In genomic region chr6:82364087-82365010, GRCh38 we compare ENCODE assay signal across 8 cellular contexts. TPM values are rescaled to one million over a fixed set of nuclear protein-coding genes. Genes with fewer than 3 reads are reported as not detected.
A peak's percentile ranks its signal among the peaks of the same experiment; 100 is the strongest.
DNase-seq lines count a peak whose midpoint lies in the region; ATAC-seq and TF ChIP-seq lines count a peak whose summit lies in the region.

No MANE protein-coding gene starts in this region.

- peak; percentile 25 to 44 for TF ChIP-seq POLR2A in gastroesophageal sphincter (IDR thresholded peaks at IDR 0.05)

- TF ChIP-seq CTCF in gastroesophageal sphincter (IDR thresholded peaks at IDR 0.05), result peak in 1 of 4 experiments; percentile 7

- H3K36me3 ChIP-seq in gastroesophageal sphincter (no peaks in the 10 kb centered on the region), neuron (ENCODE audit: insufficient read depth, low read length) (no peaks in the 10 kb centered on the region)

- WGBS in gastroesophageal sphincter (ENCODE audit: low coverage in 1 of 2), 2 donors, result 0 to 1% methylated on average over 25 to 48 of the region's 87 CpGs

- H3K9me3 ChIP-seq in gastroesophageal sphincter, result no peaks in the 10 kb centered on the region
- no peaks in the 10 kb centered on the region for H3K9me3 ChIP-seq in neuron (ENCODE audit: low read length)

- H3K27me3 Mint-ChIP-seq in activated T-cell treated with anti-CD3 and anti-CD28 coated beads, Interleukin-2, amount 50 U/mL, for 72 hours (ENCODE audit: low read depth), result peaks cover 66% of the 10 kb centered on the region

- peaks cover 20% of the 10 kb centered on the region for H3K4me1 Mint-ChIP-seq in activated T-cell treated with anti-CD3 and anti-CD28 coated beads, Interleukin-2, amount 50 U/mL, for 72 hours (ENCODE audit: low read depth)

- H3K27me3 ChIP-seq in gastroesophageal sphincter (no peaks in the 10 kb centered on the region), neuron (ENCODE audit: insufficient read depth, low read length) (peaks cover 24% of the 10 kb centered on the region)

- ATAC-seq in GM21447 (IDR thresholded peaks at IDR 0.05; ENCODE audit: unreplicated experiment) (peak; percentile 32), gastroesophageal sphincter (peak; percentile 72)
- ATAC-seq in activated T-cell treated with anti-CD3 and anti-CD28 coated beads, Interleukin-2, amount 50 U/mL, for 72 hours (replicated peaks in 1 of 2), result peak; percentile 51 to 56

- DNase-seq in D341Med (ENCODE audit: low spot score), result peak; percentile 64
- peak; percentile 10 for DNase-seq in MV-4-11 (lab: John Stamatoyannopoulos, UW)
- peak; percentile 7 to 14 for DNase-seq in activated T-cell treated with anti-CD3 and anti-CD28 coated beads, Interleukin-2, amount 50 U/mL, for 72 hours
- DNase-seq in activated CD4-positive, CD25-positive, alpha-beta regulatory T cell treated with anti-CD3 and anti-CD28 coated beads, Interleukin-2, amount 50 U/mL, for 72 hours, result no peak
- DNase-seq in effector CD4-positive, alpha-beta T cell, result no peak

- H3K4me1 ChIP-seq in gastroesophageal sphincter (peaks cover 0 to 63% (median 0%) of the 10 kb centered on the region in 3 donors), neuron (ENCODE audit: insufficient read depth, low read length) (peaks cover 7% of the 10 kb centered on the region)

- peak overlapping the region; percentile 87 to 91 for H3K4me3 Mint-ChIP-seq in activated T-cell treated with anti-CD3 and anti-CD28 coated beads, Interleukin-2, amount 50 U/mL, for 72 hours

- H3K27ac Mint-ChIP-seq in activated T-cell treated with anti-CD3 and anti-CD28 coated beads, Interleukin-2, amount 50 U/mL, for 72 hours, result no peak overlapping the region

- H3K4me3 ChIP-seq in gastroesophageal sphincter (peak overlapping the region; percentile 73 to 87), neuron (ENCODE audit: low read length) (peak overlapping the region; percentile 58)

- H2AFZ ChIP-seq in neuron (ENCODE audit: low read depth, low read length), result peak overlapping the region; percentile 98

- H3K9me3 Mint-ChIP-seq in activated T-cell treated with anti-CD3 and anti-CD28 coated beads, Interleukin-2, amount 50 U/mL, for 72 hours, result no peaks in the 10 kb centered on the region

- TF ChIP-seq EP300 in gastroesophageal sphincter (IDR thresholded peaks at IDR 0.05), result no peak

- peak overlapping the region; percentile 70 to 97 (median 94) for H3K27ac ChIP-seq in gastroesophageal sphincter

- H3K36me3 Mint-ChIP-seq in activated T-cell treated with anti-CD3 and anti-CD28 coated beads, Interleukin-2, amount 50 U/mL, for 72 hours (ENCODE audit: insufficient read depth in 2 of 2), result no peaks in the 10 kb centered on the region

RNA-seq across cellular contexts. Expression of gene TPBG, which starts 0.7 kb away (rescaled TPM):
- under 1 TPM; 0.07 to 0.56 TPM for total RNA-seq in activated T-cell treated with anti-CD3 and anti-CD28 coated beads, Interleukin-2, amount 50 U/mL, for 72 hours
- 100 to 1,000 TPM in 1 of 4 donors, 10 to 100 TPM in 3; 23.3 to 126 (median 84.5) TPM for total RNA-seq in gastroesophageal sphincter

Comparison
In these comparisons a context has a peak if more than half of its experiments do, and no peak if none do; other contexts are left out.
1. DNase-seq: peak in D341Med (single experiment), MV-4-11 (single experiment) and activated T-cell treated with anti-CD3 and anti-CD28 coated beads, Interleukin-2, amount 50 U/mL, for 72 hours (2 of 2); none in activated CD4-positive, CD25-positive, alpha-beta regulatory T cell treated with anti-CD3 and anti-CD28 coated beads, Interleukin-2, amount 50 U/mL, for 72 hours (single experiment) and effector CD4-positive, alpha-beta T cell (single experiment).
2. RNA of gene TPBG, which starts 0.7 kb away (total RNA-seq): 23.3 to 126 TPM in gastroesophageal sphincter; 0.07 to 0.56 TPM in activated T-cell treated with anti-CD3 and anti-CD28 coated beads, Interleukin-2, amount 50 U/mL, for 72 hours; every median in the first group is over 10 times any median in the second.
3. Peak in every context shown above with its lines, with median percentiles within 50 percentile points of each other: ATAC-seq.